Comparison of ENCODE assay signal across 8 cellular contexts in genomic region chr6:148577687-148578488, GRCh38.
A peak's percentile ranks its signal among the peaks of the same experiment; 100 is the strongest.
DNase-seq lines count a peak whose midpoint lies in the region; ATAC-seq and TF ChIP-seq lines count a peak whose summit lies in the region.

No MANE protein-coding gene starts in this region.

- intact Hi-C loops in left ventricle myocardium inferior (cut with micrococcal nuclease), result loop anchor here (5.0 kb wide), 1 partner anchor 369 kb away; no protein-coding TSS in a partner anchor

- peak; percentile 90 for TF ChIP-seq CTCF in left ventricle myocardium inferior (IDR thresholded peaks at IDR 0.05; ENCODE audit: borderline replicate concordance)

- ATAC-seq in activated CD4-positive, CD25-positive, alpha-beta regulatory T cell treated with anti-CD3 and anti-CD28 coated beads, Interleukin-2, amount 50 U/mL, for 24 hours, result peak; percentile 83 to 91
- ATAC-seq in GM21737 (IDR thresholded peaks at IDR 0.05; ENCODE audit: unreplicated experiment), result peak; percentile 98

- DNase-seq in activated CD4-positive, CD25-positive, alpha-beta regulatory T cell treated with anti-CD3 and anti-CD28 coated beads, Interleukin-2, amount 50 U/mL, for 72 hours, result no peak
- DNase-seq in HuH-7 (ENCODE audit: low spot score) (peak; percentile 60), RKO (ENCODE audit: low spot score) (peak; percentile 88), anterior cingulate cortex (lab: John Stamatoyannopoulos, UW) (peak in 55 of 58 donors; percentile 9 to 87 (median 61)), left ventricle myocardium inferior (peak; percentile 73), renal cortical epithelial cell (ENCODE audit: low read depth) (peak; percentile 61)

- H3K36me3 ChIP-seq in left ventricle myocardium inferior, result no peaks in the 10 kb centered on the region

- H3K27ac ChIP-seq in left ventricle myocardium inferior (replicated peaks), result no peak overlapping the region

- no peaks in the 10 kb centered on the region for H3K4me1 ChIP-seq in left ventricle myocardium inferior

- H3K9me3 ChIP-seq in left ventricle myocardium inferior (replicated peaks), result peaks cover 2% of the 10 kb centered on the region

- H3K27me3 ChIP-seq in left ventricle myocardium inferior (ENCODE audit: low read depth), result peaks cover 5% of the 10 kb centered on the region

- no peak overlapping the region for H3K4me3 ChIP-seq in left ventricle myocardium inferior
